In the genomic region with DNA sequence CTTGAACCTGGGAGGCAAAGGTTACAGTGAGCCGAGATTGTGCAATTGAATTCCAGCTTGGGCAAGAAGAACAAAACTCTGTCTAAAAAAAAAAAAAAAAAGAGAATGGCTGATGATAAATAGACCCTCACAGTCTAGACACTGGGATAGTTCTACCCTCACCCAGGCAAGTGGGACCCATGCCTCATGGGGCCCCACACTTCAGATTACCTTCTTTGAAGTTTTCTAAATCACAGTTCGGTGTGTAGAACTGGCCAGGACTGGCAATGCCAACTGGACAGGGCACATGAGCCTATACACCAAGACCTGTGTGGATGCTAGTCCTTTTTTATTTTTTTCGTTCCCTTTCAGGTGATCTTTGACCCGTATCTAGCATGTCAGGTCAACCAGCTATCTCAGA, we compare ENCODE assay signal across 38 cellular contexts. TPM values are rescaled to one million over a fixed set of nuclear protein-coding genes. Genes with fewer than 3 reads are reported as not detected.
"Had no signal": no experiment of that assay in that cellular context is flagged by ENCODE, and none has a peak within 500 bp of the region (broad histone marks: within the 10 kb centered on the region; RNA-seq: fewer than 3 reads in every experiment).

No MANE protein-coding gene starts in this region.

- H3K27ac ChIP-seq: adrenal gland, body of pancreas, brain microvascular endothelial cell, breast epithelium, VCaP had no signal

- FAIRE-seq: astrocyte, TTC549 had no signal

- H3K27me3 ChIP-seq: adrenal gland, body of pancreas, brain microvascular endothelial cell, breast epithelium had no signal

- H3K4me1 Mint-ChIP-seq: activated B cell treated with CpG ODN at 0.5 μM for 24 hours; activated CD4-positive, alpha-beta T cell treated with anti-CD3 and anti-CD28 coated beads, Interleukin-2, amount 10 ng/mL, durations not matched to agents 24 days and 14 days; activated naive CD8-positive, alpha-beta T cell treated with anti-CD3 and anti-CD28 coated beads for 36 hours; activated T-helper 17 cell treated with anti-CD3 and anti-CD28 coated beads, Interleukin-2, amount 50 U/mL, for 72 hours had no signal

- H3K4me1 ChIP-seq: adrenal gland, body of pancreas, breast epithelium had no signal

- H3K9me3 ChIP-seq: adrenal gland, body of pancreas, breast epithelium had no signal

- H3K36me3 ChIP-seq: adrenal gland, brain microvascular endothelial cell, breast epithelium had no signal

- H3K4me3 Mint-ChIP-seq: activated B cell treated with CpG ODN at 0.5 μM for 24 hours; activated CD4-positive, alpha-beta memory T cell treated with anti-CD3 and anti-CD28 coated beads for 36 hours; activated CD4-positive, alpha-beta T cell treated with anti-CD3 and anti-CD28 coated beads, Interleukin-2, amount 10 ng/mL, durations not matched to agents 24 days and 14 days; activated CD8-positive, alpha-beta T cell treated with anti-CD3 and anti-CD28 coated beads for 36 hours; activated naive CD4-positive, alpha-beta T cell treated with anti-CD3 and anti-CD28 coated beads for 36 hours; activated naive CD8-positive, alpha-beta T cell treated with anti-CD3 and anti-CD28 coated beads for 36 hours; activated T-cell treated with anti-CD3 and anti-CD28 coated beads, Interleukin-2, amount 50 U/mL, for 4 hours; activated T-cell treated with anti-CD3 and anti-CD28 coated beads, Interleukin-2, amount 50 U/mL, for 72 hours; activated T-helper 1 cell treated with anti-CD3 and anti-CD28 coated beads, Interleukin-12 subunit alpha, Interleukin-12 subunit beta, Interleukin-2, Interleukin-4 antibody, amounts not matched to agents 30 ng/mL and 10 ng/mL and 1 ng/mL, durations not matched to agents 14 hours and 24 hours and 36 hours; activated T-helper 17 cell treated with anti-CD3 and anti-CD28 coated beads, Interleukin-2, amount 50 U/mL, for 72 hours; T-helper 1 cell treated with Interleukin-12 subunit alpha and Interleukin-12 subunit beta and Interleukin-4 antibody, amounts not matched to agents 30 μg/mL and 1 μg/mL, for 36 hours; T-helper 2 cell treated with Interferon-gamma antibody and Interleukin-4, amounts not matched to agents 5 μg/mL and 100 μg/mL, for 36 hours had no signal

- H3K27me3 Mint-ChIP-seq: activated B cell treated with CpG ODN at 0.5 μM for 24 hours; activated CD4-positive, alpha-beta memory T cell treated with anti-CD3 and anti-CD28 coated beads for 36 hours; activated CD4-positive, alpha-beta T cell treated with anti-CD3 and anti-CD28 coated beads, Interleukin-2, amount 10 ng/mL, durations not matched to agents 24 days and 14 days; activated naive CD8-positive, alpha-beta T cell treated with anti-CD3 and anti-CD28 coated beads for 36 hours had no signal

- H3K9me3 Mint-ChIP-seq: activated B cell treated with CpG ODN at 0.5 μM for 24 hours; activated CD4-positive, alpha-beta memory T cell treated with anti-CD3 and anti-CD28 coated beads for 36 hours; activated CD4-positive, alpha-beta T cell treated with anti-CD3 and anti-CD28 coated beads, Interleukin-2, amount 10 ng/mL, durations not matched to agents 24 days and 14 days; activated CD8-positive, alpha-beta T cell treated with anti-CD3 and anti-CD28 coated beads for 36 hours; activated naive CD4-positive, alpha-beta T cell treated with anti-CD3 and anti-CD28 coated beads for 36 hours; activated naive CD4-positive, alpha-beta T cell treated with anti-CD3 and anti-CD28 coated beads, Interleukin-2, amount 50 U/mL, for 72 hours; activated naive CD8-positive, alpha-beta T cell treated with anti-CD3 and anti-CD28 coated beads for 36 hours; activated T-cell treated with anti-CD3 and anti-CD28 coated beads, Interleukin-2, amount 50 U/mL, for 4 hours; activated T-helper 1 cell treated with anti-CD3 and anti-CD28 coated beads, Interleukin-12 subunit alpha, Interleukin-12 subunit beta, Interleukin-2, Interleukin-4 antibody, amounts not matched to agents 30 ng/mL and 10 ng/mL and 1 ng/mL, durations not matched to agents 14 hours and 24 hours and 36 hours; activated T-helper 17 cell treated with anti-CD3 and anti-CD28 coated beads, Interleukin-2, amount 50 U/mL, for 72 hours; T-helper 1 cell treated with Interleukin-12 subunit alpha and Interleukin-12 subunit beta and Interleukin-4 antibody, amounts not matched to agents 30 μg/mL and 1 μg/mL, for 36 hours; T-helper 2 cell treated with Interferon-gamma antibody and Interleukin-4, amounts not matched to agents 5 μg/mL and 100 μg/mL, for 36 hours had no signal

- ATAC-seq: activated CD8-positive, alpha-beta T cell treated with anti-CD3 and anti-CD28 coated beads for 36 hours; activated naive CD4-positive, alpha-beta T cell treated with anti-CD3 and anti-CD28 coated beads, Interleukin-2, amount 50 U/mL, for 72 hours; activated T-cell treated with anti-CD3 and anti-CD28 coated beads, Interleukin-2, amount 50 U/mL, for 4 hours; activated T-cell treated with anti-CD3 and anti-CD28 coated beads, Interleukin-2, amount 50 U/mL, for 72 hours; activated T-helper 17 cell treated with anti-CD3 and anti-CD28 coated beads, Interleukin-2, amount 50 U/mL, for 72 hours; body of pancreas had no signal

- H3K27ac Mint-ChIP-seq: activated B cell treated with CpG ODN at 0.5 μM for 24 hours; activated CD4-positive, alpha-beta memory T cell treated with anti-CD3 and anti-CD28 coated beads for 36 hours; activated CD4-positive, alpha-beta T cell treated with anti-CD3 and anti-CD28 coated beads, Interleukin-2, amount 10 ng/mL, durations not matched to agents 24 days and 14 days; activated CD8-positive, alpha-beta T cell treated with anti-CD3 and anti-CD28 coated beads for 36 hours; activated naive CD4-positive, alpha-beta T cell treated with anti-CD3 and anti-CD28 coated beads for 36 hours; activated naive CD8-positive, alpha-beta T cell treated with anti-CD3 and anti-CD28 coated beads for 36 hours; activated T-cell treated with anti-CD3 and anti-CD28 coated beads, Interleukin-2, amount 50 U/mL, for 72 hours; activated T-helper 1 cell treated with anti-CD3 and anti-CD28 coated beads, Interleukin-12 subunit alpha, Interleukin-12 subunit beta, Interleukin-2, Interleukin-4 antibody, amounts not matched to agents 30 ng/mL and 10 ng/mL and 1 ng/mL, durations not matched to agents 14 hours and 24 hours and 36 hours; activated T-helper 17 cell treated with anti-CD3 and anti-CD28 coated beads, Interleukin-2, amount 50 U/mL, for 72 hours; T-helper 1 cell treated with Interleukin-12 subunit alpha and Interleukin-12 subunit beta and Interleukin-4 antibody, amounts not matched to agents 30 μg/mL and 1 μg/mL, for 36 hours; T-helper 2 cell treated with Interferon-gamma antibody and Interleukin-4, amounts not matched to agents 5 μg/mL and 100 μg/mL, for 36 hours had no signal

- DNase-seq: activated B cell treated with CpG ODN at 0.5 μM for 24 hours; activated CD4-positive, alpha-beta memory T cell treated with anti-CD3 and anti-CD28 coated beads for 36 hours; activated CD4-positive, alpha-beta T cell treated with anti-CD3 and anti-CD28 coated beads for 4 hours; activated CD4-positive, alpha-beta T cell treated with anti-CD3 and anti-CD28 coated beads, Interleukin-2, amount 10 ng/mL, durations not matched to agents 24 days and 14 days; activated CD4-positive, alpha-beta T cell treated with anti-CD3 and anti-CD28 coated beads, Interleukin-2, amount 50 U/mL, for 1 hour; activated CD4-positive, alpha-beta T cell treated with anti-CD3 and anti-CD28 coated beads, Interleukin-2, amount 50 U/mL, for 4 hours; activated CD4-positive, CD25-positive, alpha-beta regulatory T cell treated with anti-CD3 and anti-CD28 coated beads, Interleukin-2, amount 50 U/mL, for 72 hours; activated CD8-positive, alpha-beta memory T cell treated with anti-CD3 and anti-CD28 coated beads, Interleukin-2, amount 50 U/mL, for 4 hours; activated CD8-positive, alpha-beta T cell treated with anti-CD3 and anti-CD28 coated beads for 36 hours; activated effector memory CD4-positive, alpha-beta T cell treated with anti-CD3 and anti-CD28 coated beads, Interleukin-2, amount 50 U/mL, for 16 hours; activated gamma-delta T cell treated with Interleukin-2 at 50 U/mL for 16 hours; activated naive CD4-positive, alpha-beta T cell; activated naive CD4-positive, alpha-beta T cell treated with anti-CD3 and anti-CD28 coated beads for 36 hours; activated naive CD4-positive, alpha-beta T cell treated with anti-CD3 and anti-CD28 coated beads, Interleukin-2, amount 50 U/mL, for 16 hours; activated naive CD8-positive, alpha-beta T cell treated with anti-CD3 and anti-CD28 coated beads for 36 hours; activated T-cell treated with anti-CD3 and anti-CD28 coated beads for 4 hours; activated T-cell treated with anti-CD3 and anti-CD28 coated beads, Interleukin-2, amount 50 U/mL, for 1 hour; activated T-cell treated with anti-CD3 and anti-CD28 coated beads, Interleukin-2, amount 50 U/mL, for 4 hours; activated T-cell treated with anti-CD3 and anti-CD28 coated beads, Interleukin-2, amount 50 U/mL, for 72 hours; adrenal gland; amniotic stem cell; aorta; body of pancreas; brain microvascular endothelial cell; central memory CD4-positive, alpha-beta T cell; T-helper 1 cell; T-helper 2 cell; T-helper 9 cell had no signal

- H3K36me3 Mint-ChIP-seq: activated CD4-positive, alpha-beta memory T cell treated with anti-CD3 and anti-CD28 coated beads for 36 hours; activated naive CD4-positive, alpha-beta T cell treated with anti-CD3 and anti-CD28 coated beads, Interleukin-2, amount 50 U/mL, for 72 hours; activated naive CD8-positive, alpha-beta T cell treated with anti-CD3 and anti-CD28 coated beads for 36 hours had no signal

- H3K4me3 ChIP-seq: adrenal gland, body of pancreas, breast epithelium had no signal

RNA-seq across cellular contexts. Expression of gene VIP, which starts 24.3 kb away (rescaled TPM):
- total RNA-seq: activated B cell treated with CpG ODN at 0.5 μM for 24 hours; activated CD4-positive, alpha-beta memory T cell treated with anti-CD3 and anti-CD28 coated beads for 36 hours; activated CD4-positive, alpha-beta T cell treated with anti-CD3 and anti-CD28 coated beads, Interleukin-2, amount 10 ng/mL, durations not matched to agents 24 days and 14 days; activated CD8-positive, alpha-beta memory T cell treated with anti-CD3 and anti-CD28 coated beads for 36 hours; activated CD8-positive, alpha-beta T cell treated with anti-CD3 and anti-CD28 coated beads for 36 hours; activated naive CD4-positive, alpha-beta T cell treated with anti-CD3 and anti-CD28 coated beads for 36 hours; activated naive CD4-positive, alpha-beta T cell treated with anti-CD3 and anti-CD28 coated beads, Interleukin-2, amount 50 U/mL, for 72 hours; activated naive CD8-positive, alpha-beta T cell treated with anti-CD3 and anti-CD28 coated beads for 36 hours; activated T-cell treated with anti-CD3 and anti-CD28 coated beads, Interleukin-2, amount 50 U/mL, for 4 hours; activated T-cell treated with anti-CD3 and anti-CD28 coated beads, Interleukin-2, amount 50 U/mL, for 72 hours; activated T-helper 1 cell treated with anti-CD3 and anti-CD28 coated beads, Interleukin-12 subunit alpha, Interleukin-12 subunit beta, Interleukin-2, Interleukin-4 antibody, amounts not matched to agents 30 ng/mL and 10 ng/mL and 1 ng/mL, durations not matched to agents 14 hours and 24 hours and 36 hours; activated T-helper 17 cell treated with anti-CD3 and anti-CD28 coated beads, Interleukin-2, amount 50 U/mL, for 72 hours had no signal

RNA-seq across cellular contexts. Expression of gene MYCT1, which starts 28.6 kb away (rescaled TPM):
- total RNA-seq: activated B cell treated with CpG ODN at 0.5 μM for 24 hours; activated CD4-positive, alpha-beta memory T cell treated with anti-CD3 and anti-CD28 coated beads for 36 hours; activated CD4-positive, alpha-beta T cell treated with anti-CD3 and anti-CD28 coated beads, Interleukin-2, amount 10 ng/mL, durations not matched to agents 24 days and 14 days; activated CD8-positive, alpha-beta memory T cell treated with anti-CD3 and anti-CD28 coated beads for 36 hours; activated CD8-positive, alpha-beta T cell treated with anti-CD3 and anti-CD28 coated beads for 36 hours; activated naive CD4-positive, alpha-beta T cell treated with anti-CD3 and anti-CD28 coated beads for 36 hours; activated naive CD4-positive, alpha-beta T cell treated with anti-CD3 and anti-CD28 coated beads, Interleukin-2, amount 50 U/mL, for 72 hours; activated naive CD8-positive, alpha-beta T cell treated with anti-CD3 and anti-CD28 coated beads for 36 hours; activated T-cell treated with anti-CD3 and anti-CD28 coated beads, Interleukin-2, amount 50 U/mL, for 4 hours; activated T-cell treated with anti-CD3 and anti-CD28 coated beads, Interleukin-2, amount 50 U/mL, for 72 hours; activated T-helper 1 cell treated with anti-CD3 and anti-CD28 coated beads, Interleukin-12 subunit alpha, Interleukin-12 subunit beta, Interleukin-2, Interleukin-4 antibody, amounts not matched to agents 30 ng/mL and 10 ng/mL and 1 ng/mL, durations not matched to agents 14 hours and 24 hours and 36 hours; activated T-helper 17 cell treated with anti-CD3 and anti-CD28 coated beads, Interleukin-2, amount 50 U/mL, for 72 hours had no signal
